In the genomic region with DNA sequence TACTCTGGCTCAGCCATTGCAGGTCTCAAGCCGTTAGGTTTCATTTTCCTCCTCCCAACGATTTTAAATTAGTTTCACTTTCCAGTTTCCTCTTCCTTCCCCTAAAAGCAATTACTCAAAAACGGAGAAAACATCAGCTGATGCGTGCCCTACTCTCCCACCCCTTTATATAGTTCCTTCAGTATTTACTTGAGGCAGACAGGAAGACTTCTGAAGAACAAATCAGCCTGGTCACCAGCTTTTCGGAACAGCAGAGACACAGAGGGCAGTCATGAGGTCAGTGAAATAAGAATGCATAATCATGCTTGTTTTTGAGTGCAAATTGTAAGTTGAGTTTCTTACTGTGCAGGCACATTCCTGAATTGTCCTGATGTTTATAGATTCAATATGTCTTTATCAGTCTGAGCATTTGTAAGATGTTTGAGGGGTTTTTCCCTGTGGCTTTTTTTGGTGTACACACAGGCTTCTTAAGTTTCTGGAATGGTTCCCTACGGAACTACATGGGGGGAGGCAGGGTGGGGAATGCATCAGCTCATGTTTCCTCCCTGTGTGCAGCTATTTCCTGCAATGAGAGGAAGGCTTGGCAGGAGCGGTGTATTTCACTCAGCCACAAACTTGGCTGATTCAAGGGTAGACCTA, we compare ENCODE assay signal across 8 cellular contexts.
DNase-seq lines count a peak whose midpoint lies in the region; ATAC-seq and TF ChIP-seq lines count a peak whose summit lies in the region.

A gene with protein sequence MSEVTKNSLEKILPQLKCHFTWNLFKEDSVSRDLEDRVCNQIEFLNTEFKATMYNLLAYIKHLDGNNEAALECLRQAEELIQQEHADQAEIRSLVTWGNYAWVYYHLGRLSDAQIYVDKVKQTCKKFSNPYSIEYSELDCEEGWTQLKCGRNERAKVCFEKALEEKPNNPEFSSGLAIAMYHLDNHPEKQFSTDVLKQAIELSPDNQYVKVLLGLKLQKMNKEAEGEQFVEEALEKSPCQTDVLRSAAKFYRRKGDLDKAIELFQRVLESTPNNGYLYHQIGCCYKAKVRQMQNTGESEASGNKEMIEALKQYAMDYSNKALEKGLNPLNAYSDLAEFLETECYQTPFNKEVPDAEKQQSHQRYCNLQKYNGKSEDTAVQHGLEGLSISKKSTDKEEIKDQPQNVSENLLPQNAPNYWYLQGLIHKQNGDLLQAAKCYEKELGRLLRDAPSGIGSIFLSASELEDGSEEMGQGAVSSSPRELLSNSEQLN (plus strand): TSS at position 195 of the 639 bp plus-strand sequence. CDS start 77 bp downstream, at position 272.

- ATAC-seq in GM18907 (IDR thresholded peaks at IDR 0.05; ENCODE audit: unreplicated experiment) (no peak), GM21717 (IDR thresholded peaks at IDR 0.05; ENCODE audit: unreplicated experiment) (no peak)

- no peak for TF ChIP-seq CTCF in HFF-Myc (IDR thresholded peaks at IDR 0.05; ENCODE audit: low read depth, low read length, missing control alignments)

- peak; percentile 56 for DNase-seq in ELF-1 (ENCODE audit: low read depth, low spot score)
- DNase-seq in HFF-Myc (ENCODE audit: extremely low read depth, low read depth), result peak; percentile 87
- peak; percentile 1 for DNase-seq in SHP77 treated with DMSO at 0.1 percent for 48 hours (lab: John Stamatoyannopoulos, UW)
- DNase-seq in kidney tubule cell (ENCODE audit: low spot score), result peak; percentile 85
- DNase-seq in smooth muscle cell of the brain vasculature (ENCODE audit: low read depth, low spot score), result peak; percentile 87

- H3K4me3 ChIP-seq in HFF-Myc (replicated peaks; ENCODE audit: low read depth, low read length), result peak within 1 kb of the TSS; percentile 50

- peak within 1 kb of the TSS; percentile 91 for H3K27ac ChIP-seq in cingulate gyrus (ENCODE audit: low read depth, low read length)

Comparison
In these comparisons a context has a peak if more than half of its experiments do, and no peak if none do; other contexts are left out.
1. DNase-seq: peak in every context shown above with its lines; median percentile 87 in HFF-Myc; 87 in smooth muscle cell of the brain vasculature; 85 in kidney tubule cell; 56 in ELF-1; 1 in SHP77 treated with DMSO at 0.1 percent for 48 hours.